In genomic region chr5:75668348-75668895, GRCh38 we compare ENCODE assay signal across 8 cellular contexts. TPM values are rescaled to one million over a fixed set of nuclear protein-coding genes. Genes with fewer than 3 reads are reported as not detected.
DNase-seq lines count a peak whose midpoint lies in the region; ATAC-seq, FAIRE-seq and TF ChIP-seq lines count a peak whose summit lies in the region.

No MANE protein-coding gene starts in this region.

- no peak for TF ChIP-seq RAD21 in K562 (CRISPR knock-in tag; conservative IDR thresholded peaks at IDR 0.05 in 1 of 2, IDR thresholded peaks at IDR 0.05 in 1 of 2)

- no TSS peak for BruUV-seq in K562 (replicated peaks; lab: Mats Ljungman, UMichigan)

- no peak for TF ChIP-seq CTCF in K562 (IDR thresholded peaks at IDR 0.05 in 2 of 3, conservative IDR thresholded peaks at IDR 0.05 in 1 of 3; ENCODE audit: insufficient read depth in 2 of 3, low read depth in 1 of 3, low read length in 3 of 3)

- no peak for DNase-seq in activated T-cell treated with anti-CD3 and anti-CD28 coated beads, Interleukin-2, amount 50 U/mL, for 24 hours
- no peak for DNase-seq in activated T-cell treated with anti-CD3 and anti-CD28 coated beads for 4 hours
- no peak for DNase-seq in K562 (ENCODE audit: extremely low read depth in 1 of 4, low spot score in 3 of 4)
- no peak for DNase-seq in HEK293T (ENCODE audit: extremely low spot score)
- DNase-seq in head of caudate nucleus = no peak
- DNase-seq in stimulated activated CD4-positive, alpha-beta T cell treated with anti-CD3 and anti-CD28 coated beads, Interleukin-1b, Interleukin-23, amount 100 ng/mL, for 48 hours = no peak

- H2AFZ ChIP-seq in K562 (ENCODE audit: low read depth, low read length) = peak overlapping the region; percentile 85; the same call in 1 of the 2 replicates

- H3K27ac Mint-ChIP-seq in activated T-cell treated with anti-CD3 and anti-CD28 coated beads, Interleukin-2, amount 50 U/mL, for 24 hours = peak overlapping the region; percentile 98
- peak overlapping the region; percentile 92 for H3K27ac Mint-ChIP-seq in stimulated activated memory B cell treated with anti-CD40 and anti-IgM and Interleukin-4, amounts not matched to agents 10 μg/mL and 1 μg/mL and 100 μg/mL, for 72 hours

- no peak for FAIRE-seq in K562 (lab: Jason Lieb, UNC)

- no peak overlapping the region for H3K4me3 ChIP-seq in HUES48 (ENCODE audit: low read depth, low read length)
- no peak overlapping the region for H3K4me3 ChIP-seq in K562

- peaks cover 40% of the 10 kb centered on the region for H3K4me1 Mint-ChIP-seq in activated T-cell treated with anti-CD3 and anti-CD28 coated beads, Interleukin-2, amount 50 U/mL, for 24 hours (ENCODE audit: low read depth)
- peaks cover 17% of the 10 kb centered on the region for H3K4me1 Mint-ChIP-seq in stimulated activated memory B cell treated with anti-CD40 and anti-IgM and Interleukin-4, amounts not matched to agents 10 μg/mL and 1 μg/mL and 100 μg/mL, for 72 hours

- H3K9me1 ChIP-seq in K562 (ENCODE audit: control insufficient read depth, insufficient read depth, low read length) = no peaks in the 10 kb centered on the region

- H3K9ac ChIP-seq in HUES48 (ENCODE audit: low read depth, low read length) (no peak overlapping the region), K562 (ENCODE audit: insufficient read depth in 1 of 2, low read depth in 2 of 2, low read length in 2 of 2) (no peak overlapping the region)

- no peak overlapping the region for H3K4me2 ChIP-seq in K562 (ENCODE audit: insufficient read depth, low read length)

- ATAC-seq in K562 = peak; percentile 27
- no peak for ATAC-seq in stimulated activated memory B cell treated with anti-CD40 and anti-IgM and Interleukin-4, amounts not matched to agents 10 μg/mL and 1 μg/mL and 100 μg/mL, for 72 hours

- no peak for TF ChIP-seq EP300 in K562 (IDR thresholded peaks at IDR 0.05; ENCODE audit: low read length)

- no peaks in the 10 kb centered on the region for H3K27me3 ChIP-seq in HUES48 (ENCODE audit: control insufficient read depth, insufficient read depth, low read length)
- no peaks in the 10 kb centered on the region for H3K27me3 ChIP-seq in K562 (ENCODE audit: control insufficient read depth in 2 of 2, insufficient read depth in 2 of 2, low read length in 2 of 2)

- H3K27ac ChIP-seq in HUES48 (ENCODE audit: low read depth, low read length) = peak overlapping the region; percentile 78
- peak overlapping the region; percentile 87; the same call in 1 of the 3 replicates for H3K27ac ChIP-seq in K562 (ENCODE audit: extremely low read depth, low read depth, low read length)

- H3K4me1 ChIP-seq in HUES48 (ENCODE audit: control insufficient read depth, insufficient read depth, low read length) (peaks cover 16% of the 10 kb centered on the region), K562 (replicated peaks in 1 of 2; ENCODE audit: control insufficient read depth in 2 of 2, insufficient read depth in 2 of 2, low read length in 2 of 2) (peaks cover 5 to 18% of the 10 kb centered on the region in 2 experiments; a peak in 3 of 5 replicates)

- 68% methylated on average over 3 of the region's 3 CpGs for WGBS in K562 (ENCODE audit: insufficient coverage, low coverage, missing lambda C conversion rate)

- POLR2A ChIA-PET in K562 (lab: Yijun Ruan, JAX) (interaction anchor here (0.7 to 1.6 kb wide), 2 partner anchors 13 to 341 kb away, joined by 3 to 4 read pairs; no protein-coding TSS in a partner anchor), HEK293T (lab: Yijun Ruan, JAX) (interaction anchor here (0.9 kb wide), 1 partner anchor 331 kb away, joined by 3 read pairs; no protein-coding TSS in a partner anchor)

- in situ Hi-C loops in K562 (cut with MboI) = no loop called here

- peaks cover 36% of the 10 kb centered on the region for H3K36me3 Mint-ChIP-seq in activated T-cell treated with anti-CD3 and anti-CD28 coated beads, Interleukin-2, amount 50 U/mL, for 24 hours (ENCODE audit: low read depth)
- peaks cover 16% of the 10 kb centered on the region for H3K36me3 Mint-ChIP-seq in stimulated activated memory B cell treated with anti-CD40 and anti-IgM and Interleukin-4, amounts not matched to agents 10 μg/mL and 1 μg/mL and 100 μg/mL, for 72 hours

- no peaks in the 10 kb centered on the region for H3K9me3 Mint-ChIP-seq in activated T-cell treated with anti-CD3 and anti-CD28 coated beads, Interleukin-2, amount 50 U/mL, for 24 hours
- no peaks in the 10 kb centered on the region for H3K9me3 Mint-ChIP-seq in stimulated activated memory B cell treated with anti-CD40 and anti-IgM and Interleukin-4, amounts not matched to agents 10 μg/mL and 1 μg/mL and 100 μg/mL, for 72 hours

- no peaks in the 10 kb centered on the region for H4K20me1 ChIP-seq in K562 (replicated peaks; ENCODE audit: control insufficient read depth, insufficient read depth, low read length)

- intact Hi-C loops in K562 (cut with micrococcal nuclease) (loop anchor here (5.0 to 10.0 kb wide), 4 partner anchors 51 to 434 kb away; partner anchors contain the start of genes ANKRD31, CERT1 and POLK), head of caudate nucleus (cut with DNase I) (no loop called here)

- peak overlapping the region; percentile 76 for H3K4me3 Mint-ChIP-seq in activated T-cell treated with anti-CD3 and anti-CD28 coated beads, Interleukin-2, amount 50 U/mL, for 24 hours
- peak overlapping the region; percentile 74 for H3K4me3 Mint-ChIP-seq in stimulated activated memory B cell treated with anti-CD40 and anti-IgM and Interleukin-4, amounts not matched to agents 10 μg/mL and 1 μg/mL and 100 μg/mL, for 72 hours

- no peaks in the 10 kb centered on the region for H3K79me2 ChIP-seq in K562 (ENCODE audit: control insufficient read depth, insufficient read depth, low read length)

- H3K36me3 ChIP-seq in HUES48 (ENCODE audit: control insufficient read depth, insufficient read depth, low read length) = no peaks in the 10 kb centered on the region
- H3K36me3 ChIP-seq in K562 (ENCODE audit: control insufficient read depth, insufficient read depth, low read length) = peaks cover 8% of the 10 kb centered on the region; the same call in 1 of the 3 replicates

- no peak for TF ChIP-seq POLR2A in K562 (conservative IDR thresholded peaks at IDR 0.05)

- CTCF ChIA-PET in K562 (lab: Yijun Ruan, JAX; ENCODE audit: low intra/inter-chr PET ratio) = interaction anchor here (0.5 kb wide), 1 partner anchor 747 kb away, joined by 4 read pairs; no protein-coding TSS in a partner anchor
- CTCF ChIA-PET in HEK293T (lab: Yijun Ruan, JAX) = interaction anchor here (1.7 kb wide), 1 partner anchor 12 kb away, joined by 4 read pairs; no protein-coding TSS in a partner anchor

- no peaks in the 10 kb centered on the region for H3K27me3 Mint-ChIP-seq in activated T-cell treated with anti-CD3 and anti-CD28 coated beads, Interleukin-2, amount 50 U/mL, for 24 hours
- no peaks in the 10 kb centered on the region for H3K27me3 Mint-ChIP-seq in stimulated activated memory B cell treated with anti-CD40 and anti-IgM and Interleukin-4, amounts not matched to agents 10 μg/mL and 1 μg/mL and 100 μg/mL, for 72 hours

- H3K9me3 ChIP-seq in HUES48 (ENCODE audit: control insufficient read depth, insufficient read depth, low read length) = no peaks in the 10 kb centered on the region
- H3K9me3 ChIP-seq in K562 (replicated peaks; ENCODE audit: control insufficient read depth, insufficient read depth, low read depth, low read length) = no peaks in the 10 kb centered on the region

TF ChIP-seq in K562, 482 proteins besides CTCF, POLR2A, EP300 and RAD21:
- no peak for TF ChIP-seq ZC3H4 (CRISPR knock-in tag; IDR thresholded peaks at IDR 0.05; ENCODE audit: borderline replicate concordance)

TF ChIP-seq in HEK293T, 16 proteins besides CTCF, POLR2A, EP300 and RAD21 (continues in another document):
- TF ChIP-seq CTBP1 (IDR thresholded peaks at IDR 0.05; ENCODE audit: borderline replicate concordance) (no peak), ELF4 (IDR thresholded peaks at IDR 0.05) (no peak), FOXA1 (IDR thresholded peaks at IDR 0.05) (no peak), SUZ12 (IDR thresholded peaks at IDR 0.05) (no peak)

RNA-seq across cellular contexts. Expression of gene POC5, which starts 48.8 kb away (rescaled TPM):
- 32.9 and 66.5 TPM in 2 replicates for total RNA-seq in K562 (2011; cell fraction: chromatin; rRNA removed; ENCODE audit: low replicate concordance)
- 14.8 and 24.2 TPM in 2 replicates for total RNA-seq in K562 (2011; cell fraction: nucleolus; rRNA removed)
- total RNA-seq in K562 (2011; cell fraction: nucleoplasm; rRNA removed) = 32.3 and 34.4 TPM in 2 replicates
- total RNA-seq in K562 (2014; rRNA removed) (14.5 and 19.1 TPM in 2 replicates), K562 (2014; rRNA removed; fragmentation: Illumina TruSeq; extraction: Trizol) (27.0 and 28.8 TPM in 2 replicates), K562 (2015; rRNA removed; fragmentation: Illumina TruSeq; extraction: Trizol) (19.3 and 24.6 TPM in 2 replicates), K562 (2021) (15.4 and 17.4 TPM in 2 replicates)
- polyA plus RNA-seq in K562 (2011; rRNA removed) (26.5 and 38.2 TPM in 2 replicates), K562 (2014; fragmentation: Illumina TruSeq; extraction: Trizol) (31.4 and 34.4 TPM in 2 replicates), K562 (2014; fragmentation: Nextera tagmentation; extraction: Ambion mirVana) (10 to 100 TPM; 29.1 to 36.1 TPM), K562 (2014; rRNA removed) (19.9 and 27.0 TPM in 2 replicates)
- polyA plus RNA-seq in K562 (2011; cell fraction: cytosol; rRNA removed) = 10.9 and 21.8 TPM in 2 replicates
- polyA plus RNA-seq in K562 (2011; cell fraction: nucleus; rRNA removed) = 19.6 and 19.8 TPM in 2 replicates
- 17.3 and 17.9 TPM in 2 replicates for polyA plus RNA-seq in K562 (2012)
- polyA minus RNA-seq in K562 (2011; rRNA and poly(A)+ RNA removed) = 25.6 and 29.4 TPM in 2 replicates
- 13.5 and 31.0 TPM in 2 replicates for polyA minus RNA-seq in K562 (2011; cell fraction: cytosol; rRNA and poly(A)+ RNA removed)
- 25.7 TPM in 2 replicates for polyA minus RNA-seq in K562 (2011; cell fraction: nucleus; rRNA and poly(A)+ RNA removed)

RNA-seq across cellular contexts. Expression of gene ANKDD1B, which starts 57.2 kb away (rescaled TPM):
- 1.3 TPM in 1 of 2 replicates, not detected in the other for total RNA-seq in K562 (2011; cell fraction: chromatin; rRNA removed; ENCODE audit: low replicate concordance)
- not detected in 2 replicates for total RNA-seq in K562 (2011; cell fraction: nucleolus; rRNA removed)
- 1.3 TPM in 1 of 2 replicates, not detected in the other for total RNA-seq in K562 (2011; cell fraction: nucleoplasm; rRNA removed)
- 0.12 TPM in 1 of 2 replicates, not detected in the other for total RNA-seq in K562 (2014; rRNA removed)
- total RNA-seq in K562 (2014; rRNA removed; fragmentation: Illumina TruSeq; extraction: Trizol) = 0.29 TPM in 2 replicates
- 0.07 and 0.19 TPM in 2 replicates for total RNA-seq in K562 (2015; rRNA removed; fragmentation: Illumina TruSeq; extraction: Trizol)
- total RNA-seq in K562 (2021) = 0.18 and 0.25 TPM in 2 replicates
- 0.04 and 0.22 TPM in 2 replicates for polyA plus RNA-seq in K562 (2011; rRNA removed)
- not detected in 2 replicates for polyA plus RNA-seq in K562 (2011; cell fraction: cytosol; rRNA removed)
- polyA plus RNA-seq in K562 (2011; cell fraction: nucleus; rRNA removed) = 0.37 and 0.70 TPM in 2 replicates
- 0.22 and 0.30 TPM in 2 replicates for polyA plus RNA-seq in K562 (2012)
- 0.04 and 0.11 TPM in 2 replicates for polyA plus RNA-seq in K562 (2014; fragmentation: Illumina TruSeq; extraction: Trizol)
- polyA plus RNA-seq in K562 (2014; fragmentation: Nextera tagmentation; extraction: Ambion mirVana) = under 1 TPM; 0.18 to 0.27 TPM
- 0.13 TPM in 1 of 2 replicates, not detected in the other for polyA plus RNA-seq in K562 (2014; rRNA removed)
- 0.36 TPM in 1 of 2 replicates, not detected in the other for polyA minus RNA-seq in K562 (2011; rRNA and poly(A)+ RNA removed)
- not detected in 2 replicates for polyA minus RNA-seq in K562 (2011; cell fraction: cytosol; rRNA and poly(A)+ RNA removed)
- polyA minus RNA-seq in K562 (2011; cell fraction: nucleus; rRNA and poly(A)+ RNA removed) = 0.56 TPM in 1 of 2 replicates, not detected in the other
